ENCODE assay signal across 8 cellular contexts in genomic region chr3:98022978-98023820, GRCh38. TPM values are rescaled to one million over a fixed set of nuclear protein-coding genes. Genes with fewer than 3 reads are reported as not detected.
A peak's percentile ranks its signal among the peaks of the same experiment; 100 is the strongest.
DNase-seq lines count a peak whose midpoint lies in the region; ATAC-seq and TF ChIP-seq lines count a peak whose summit lies in the region.

No MANE protein-coding gene starts in this region.

- no peak overlapping the region for H3K27ac ChIP-seq in lower lobe of right lung

- no peaks in the 10 kb centered on the region for H3K9me3 ChIP-seq in BE2C
- H3K9me3 ChIP-seq in lower lobe of right lung, result no peaks in the 10 kb centered on the region

- peak; percentile 93 for DNase-seq in BE2C
- DNase-seq in NCI-H748 treated with DMSO at 0.1 percent for 48 hours (lab: John Stamatoyannopoulos, UW), result peak; percentile 40
- DNase-seq in activated CD4-positive, alpha-beta T cell treated with anti-CD3 and anti-CD28 coated beads, Interleukin-2, amount 50 U/mL, for 48 hours, result peak; percentile 97 to 98
- DNase-seq in dermis microvascular lymphatic vessel endothelial cell (ENCODE audit: low read depth in 2 of 2), result peak; percentile 68 to 76
- DNase-seq in lower lobe of right lung, result peak; percentile 90
- DNase-seq in stimulated activated CD8-positive, alpha-beta memory T cell treated with anti-CD3 and anti-CD28 coated beads, Interleukin-12 subunit alpha, Interleukin-12 subunit beta, amount 100 ng/mL, for 24 hours (ENCODE audit: extremely low read depth), result peak; percentile 69

- H3K4me1 ChIP-seq in BE2C (peaks cover 2% of the 10 kb centered on the region), lower lobe of right lung (peaks cover 4% of the 10 kb centered on the region)

- TF ChIP-seq CTCF in BE2C (IDR thresholded peaks at IDR 0.05; ENCODE audit: low read depth, low read length) (peak; percentile 95), lower lobe of right lung (IDR thresholded peaks at IDR 0.05) (peak; percentile 98)

- H3K27me3 ChIP-seq in BE2C (no peaks in the 10 kb centered on the region), lower lobe of right lung (ENCODE audit: low read depth) (no peaks in the 10 kb centered on the region)

- H3K4me3 ChIP-seq in BE2C (ENCODE audit: low read depth, low read length) (no peak overlapping the region), lower lobe of right lung (no peak overlapping the region)

- intact Hi-C loops in lower lobe of right lung (cut with DNase I), result loop anchor here (5.0 kb wide), 1 partner anchor 231 kb away; no protein-coding TSS in a partner anchor

- H3K36me3 ChIP-seq in BE2C, result no peaks in the 10 kb centered on the region
- no peaks in the 10 kb centered on the region for H3K36me3 ChIP-seq in lower lobe of right lung

- peak; percentile 53 for ATAC-seq in GM19043 (IDR thresholded peaks at IDR 0.05; ENCODE audit: low read depth, unreplicated experiment)
- peak; percentile 55 for ATAC-seq in HG03457 (IDR thresholded peaks at IDR 0.05; ENCODE audit: unreplicated experiment)
- ATAC-seq in lower lobe of right lung, result peak; percentile 82 to 92

RNA-seq across cellular contexts. Expression of gene GABRR3, which starts 11.9 kb away (rescaled TPM):
- not detected for polyA plus RNA-seq in BE2C (2012; ENCODE audit: insufficient read depth, insufficient read length, low read depth)
- total RNA-seq in dermis microvascular lymphatic vessel endothelial cell (not detected in 2 replicates), lower lobe of right lung (not detected)

RNA-seq across cellular contexts. Expression of gene RIOX2, which starts 51.0 kb away (rescaled TPM):
- 68.2 TPM for polyA plus RNA-seq in BE2C (2012; ENCODE audit: insufficient read depth, insufficient read length, low read depth)
- 28.6 and 29.0 TPM in 2 replicates for total RNA-seq in dermis microvascular lymphatic vessel endothelial cell
- 20.5 TPM for total RNA-seq in lower lobe of right lung

Comparison
In these comparisons a context has a peak if more than half of its experiments do, and no peak if none do; other contexts are left out.
1. DNase-seq: peak in every context shown above with its lines; median percentile 98 in activated CD4-positive, alpha-beta T cell treated with anti-CD3 and anti-CD28 coated beads, Interleukin-2, amount 50 U/mL, for 48 hours; 93 in BE2C; 90 in lower lobe of right lung; 72 in dermis microvascular lymphatic vessel endothelial cell; 69 in stimulated activated CD8-positive, alpha-beta memory T cell treated with anti-CD3 and anti-CD28 coated beads, Interleukin-12 subunit alpha, Interleukin-12 subunit beta, amount 100 ng/mL, for 24 hours; 40 in NCI-H748 treated with DMSO at 0.1 percent for 48 hours.